8 cellular contexts compared by ENCODE assay signal in the genomic region with DNA sequence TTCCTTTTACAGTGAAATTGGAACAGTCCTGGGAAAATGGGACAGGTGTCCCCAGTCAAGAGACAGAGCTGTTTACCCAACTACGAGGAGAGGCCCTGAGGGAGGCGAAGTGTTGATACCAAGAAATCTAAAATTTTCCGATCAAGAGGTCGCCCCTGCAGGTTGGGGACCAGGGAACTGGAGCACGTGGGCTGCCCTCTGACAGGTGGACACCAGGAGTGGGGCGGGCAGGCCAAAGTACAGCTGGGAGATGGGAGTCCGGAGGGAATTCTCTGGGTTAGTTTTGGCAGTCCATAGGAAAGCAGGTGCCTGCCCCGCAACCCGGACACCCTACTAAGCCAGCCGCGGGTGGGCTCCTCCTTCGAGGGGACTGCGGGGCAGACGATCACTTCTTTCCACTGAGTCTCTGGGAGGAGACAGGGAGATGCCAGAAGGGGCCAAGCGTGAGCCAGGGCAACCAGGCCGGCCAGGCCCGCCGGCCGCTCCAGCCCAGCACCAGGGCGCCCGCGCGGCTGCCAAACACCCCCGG. TPM values are rescaled to one million over a fixed set of nuclear protein-coding genes. Genes with fewer than 3 reads are reported as not detected.
DNase-seq lines count a peak whose midpoint lies in the region; ATAC-seq and TF ChIP-seq lines count a peak whose summit lies in the region.

No MANE protein-coding gene starts in this region.

- peaks cover 0 to 3% (median 0%) of the 10 kb centered on the region in 12 donors for H3K9me3 ChIP-seq in heart left ventricle
- H3K9me3 ChIP-seq in mesodermal cell (ENCODE audit: control insufficient read depth, low read length), result no peaks in the 10 kb centered on the region
- no peaks in the 10 kb centered on the region for H3K9me3 ChIP-seq in aorta (ENCODE audit: control insufficient read depth, low read length)

- no peak for TF ChIP-seq CTCF in heart left ventricle (IDR thresholded peaks at IDR 0.05)
- TF ChIP-seq CTCF in brain microvascular endothelial cell (IDR thresholded peaks at IDR 0.05; ENCODE audit: low read depth, low read length, missing control alignments), result no peak

- TF ChIP-seq POLR2A in heart left ventricle (IDR thresholded peaks at IDR 0.05), result no peak

- DNase-seq in heart left ventricle (peak in 2 of 5 donors; percentile 13 to 22), cardiac septum (ENCODE audit: low spot score) (no peak), brain microvascular endothelial cell (no peak), aorta (no peak), MV-4-11 (lab: John Stamatoyannopoulos, UW) (no peak), hepatic stellate cell (ENCODE audit: low spot score) (no peak)
- no peak for DNase-seq in central memory CD4-positive, alpha-beta T cell

- H3K27me3 ChIP-seq in heart left ventricle (peaks cover 0 to 7% (median 0%) of the 10 kb centered on the region in 9 donors), brain microvascular endothelial cell (replicated peaks) (no peaks in the 10 kb centered on the region), aorta (ENCODE audit: control insufficient read depth in 1 of 2, insufficient read depth in 2 of 2, low read length in 1 of 2) (no peaks in the 10 kb centered on the region)

- H3K4me3 ChIP-seq in heart left ventricle, result peak overlapping the region; percentile 45 to 94 (median 82)
- H3K4me3 ChIP-seq in brain microvascular endothelial cell (ENCODE audit: low read depth, low read length), result peak overlapping the region; percentile 84
- H3K4me3 ChIP-seq in mesodermal cell (ENCODE audit: extremely low read depth, insufficient read depth, low read length, poor library complexity, severe bottlenecking), result peak overlapping the region; percentile 58
- H3K4me3 ChIP-seq in aorta (ENCODE audit: low read length in 2 of 2), result peak overlapping the region; percentile 86 to 96

- 25 to 37% (median 28%) methylated on average over 17 to 24 of the region's 24 CpGs for WGBS in heart left ventricle, 4 donors
- WGBS in mesodermal cell (ENCODE audit: insufficient coverage in 2 of 2), 2 experiments, result 14 to 20% methylated on average over 18 to 21 of the region's 24 CpGs
- WGBS in aorta, 2 donors, result 17% methylated on average over 23 to 24 of the region's 24 CpGs

- in situ Hi-C loops in brain microvascular endothelial cell (cut with HindIII; ENCODE audit: low pct_ligation_motif_present, low sequenced_read_pairs), result no loop called here

- peak in 1 of 4 donors; percentile 2 for ATAC-seq in heart left ventricle
- ATAC-seq in aorta (ENCODE audit: low FRiP score), result no peak

- peaks cover 0 to 30% (median 14%) of the 10 kb centered on the region in 12 donors for H3K4me1 ChIP-seq in heart left ventricle
- H3K4me1 ChIP-seq in mesodermal cell (ENCODE audit: control insufficient read depth, insufficient read depth, low read length, poor library complexity, severe bottlenecking), result no peaks in the 10 kb centered on the region
- peaks cover 0 to 3% of the 10 kb centered on the region in 2 donors for H3K4me1 ChIP-seq in aorta (ENCODE audit: control insufficient read depth in 1 of 2, insufficient read depth in 2 of 2, low read length in 2 of 2)

- intact Hi-C loops in heart left ventricle (cut with DNase I), result no loop called here
- intact Hi-C loops in cardiac septum (cut with DNase I), result no loop called here
- intact Hi-C loops in aorta (cut with DNase I), result loop anchor here in 1 of 2 donors (5.0 kb wide), 1 partner anchor 359 kb away; no protein-coding TSS in a partner anchor

- H3K36me3 ChIP-seq in heart left ventricle, result no peaks in the 10 kb centered on the region
- no peaks in the 10 kb centered on the region for H3K36me3 ChIP-seq in brain microvascular endothelial cell (replicated peaks)
- H3K36me3 ChIP-seq in mesodermal cell (ENCODE audit: control insufficient read depth, insufficient read depth, low read length), result no peaks in the 10 kb centered on the region
- H3K36me3 ChIP-seq in aorta (ENCODE audit: control insufficient read depth in 1 of 2, insufficient read depth in 2 of 2, low read length in 1 of 2), result no peaks in the 10 kb centered on the region

- peak overlapping the region in 11 of 12 donors; percentile 17 to 90 (median 66) for H3K27ac ChIP-seq in heart left ventricle
- H3K27ac ChIP-seq in brain microvascular endothelial cell, result no peak overlapping the region
- H3K27ac ChIP-seq in mesodermal cell (ENCODE audit: low read depth, low read length, severe bottlenecking), result no peak overlapping the region
- peak overlapping the region; percentile 84 to 92 for H3K27ac ChIP-seq in aorta (ENCODE audit: low read depth in 1 of 2, low read length in 2 of 2)

RNA-seq across cellular contexts. Expression of gene CAMK1D, which starts 0.9 kb away (rescaled TPM):
- total RNA-seq in heart left ventricle (10 to 100 TPM in 2 of 9 donors, 1 to 10 TPM in 7; 1.8 to 16.0 (median 3.1) TPM), cardiac septum (3.2 TPM), aorta (10 to 100 TPM; 10.9 to 19.0 TPM)
- polyA plus RNA-seq in heart left ventricle (1 to 10 TPM; 1.4 to 2.0 TPM), aorta (1 to 10 TPM; 1.9 to 4.4 TPM)
- 3.6 TPM for polyA plus RNA-seq in mesodermal cell (2013, experiment 1 of 2)
- polyA plus RNA-seq in mesodermal cell (2013, experiment 2 of 2), result 3.6 TPM

Comparison
In these comparisons a context has a peak if more than half of its experiments do, and no peak if none do; other contexts are left out.
1. H3K27ac ChIP-seq: peak in heart left ventricle (11 of 12) and aorta (2 of 2); none in brain microvascular endothelial cell (single experiment) and mesodermal cell (single experiment).
2. Peak in every context shown above with its lines, with median percentiles within 50 percentile points of each other: H3K4me3 ChIP-seq.